ENCODE assay signal across 16 cellular contexts in the genomic region with DNA sequence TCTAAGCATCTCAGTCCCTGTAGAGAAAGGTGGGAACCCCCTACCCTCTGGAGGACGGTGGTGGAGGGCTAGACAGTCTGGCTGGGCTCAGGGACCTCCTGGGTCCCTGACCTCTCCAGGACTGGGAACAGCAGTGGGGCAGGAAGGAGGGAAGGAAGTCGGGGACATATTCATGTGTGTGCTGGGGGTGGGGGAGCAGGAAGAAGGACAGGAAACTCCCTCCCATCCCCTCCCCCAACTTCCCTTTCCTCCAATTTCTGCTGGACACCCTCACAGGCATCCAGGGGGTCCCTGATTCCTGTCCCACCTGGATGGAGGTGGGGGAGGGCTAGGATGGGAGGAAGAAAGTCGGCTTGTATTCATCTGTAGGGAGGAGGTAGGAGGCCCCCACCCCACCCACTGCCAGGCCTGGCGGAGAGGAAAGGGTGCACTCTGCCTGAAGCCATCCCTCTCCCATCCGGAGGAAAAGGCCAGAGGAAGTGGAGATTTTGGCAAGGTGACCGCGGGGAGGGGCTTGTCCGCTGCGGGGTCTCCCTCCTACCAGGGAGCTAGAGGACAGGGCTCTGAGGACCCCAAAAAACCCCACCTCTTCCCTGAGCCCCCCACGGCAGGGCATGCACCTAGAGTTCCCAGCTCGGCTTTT. TPM values are rescaled to one million over a fixed set of nuclear protein-coding genes. Genes with fewer than 3 reads are reported as not detected.
DNase-seq lines count a peak whose midpoint lies in the region; ATAC-seq, FAIRE-seq and TF ChIP-seq lines count a peak whose summit lies in the region.
"Had no signal": no experiment of that assay in that cellular context is flagged by ENCODE, and none has a peak within 500 bp of the region (broad histone marks: within the 10 kb centered on the region; RNA-seq: fewer than 3 reads in every experiment).

No MANE protein-coding gene starts in this region.

- H3K27ac ChIP-seq in CD4-positive, alpha-beta T cell (ENCODE audit: low read depth, low read length), result no peak overlapping the region
- H3K27ac ChIP-seq in astrocyte (ENCODE audit: low read depth, low read length), result no peak overlapping the region
- peak overlapping the region; percentile 88 for H3K27ac ChIP-seq in left ventricle myocardium inferior (replicated peaks)
- H3K27ac ChIP-seq in osteoblast (ENCODE audit: low read depth, low read length), result no peak overlapping the region
- H3K27ac ChIP-seq: testis had no signal

- CTCF ChIA-PET in CD4-positive, alpha-beta T cell (lab: Charles Lee), result no interaction called here

- H3K36me3 ChIP-seq in astrocyte (ENCODE audit: insufficient read depth, low read length) (no peaks in the 10 kb centered on the region), left ventricle myocardium inferior (no peaks in the 10 kb centered on the region), osteoblast (ENCODE audit: insufficient read depth, low read length) (no peaks in the 10 kb centered on the region)
- H3K36me3 ChIP-seq: BE2C had no signal

- peaks cover 18% of the 10 kb centered on the region for H3K4me1 Mint-ChIP-seq in CD4-positive, alpha-beta T cell (ENCODE audit: low read depth)
- peaks cover 2% of the 10 kb centered on the region for H3K4me1 Mint-ChIP-seq in astrocyte (ENCODE audit: low read depth, unreplicated experiment)
- peaks cover 18% of the 10 kb centered on the region for H3K4me1 Mint-ChIP-seq in activated T-cell treated with anti-CD3 and anti-CD28 coated beads, Interleukin-2, amount 50 U/mL, for 72 hours (ENCODE audit: low read depth)

- H3K4me3 ChIP-seq in astrocyte (ENCODE audit: insufficient read depth, low read depth, low read length) (no peak overlapping the region), left ventricle myocardium inferior (peak overlapping the region; percentile 67), osteoblast (ENCODE audit: insufficient read depth, low read length) (no peak overlapping the region)
- H3K4me3 ChIP-seq: testis had no signal

- H3K9me3 Mint-ChIP-seq in CD4-positive, alpha-beta T cell, result no peaks in the 10 kb centered on the region
- no peaks in the 10 kb centered on the region for H3K9me3 Mint-ChIP-seq in astrocyte (ENCODE audit: unreplicated experiment)
- no peaks in the 10 kb centered on the region for H3K9me3 Mint-ChIP-seq in activated T-cell treated with anti-CD3 and anti-CD28 coated beads, Interleukin-2, amount 50 U/mL, for 72 hours
- H3K9me3 Mint-ChIP-seq: natural killer cell treated with Interleukin-12 subunit alpha and Interleukin-12 subunit beta and Interleukin-15 and Interleukin-18, amount 100 ng/mL, for 72 hours had no signal

- H3K4me3 Mint-ChIP-seq in CD4-positive, alpha-beta T cell, result peak overlapping the region; percentile 46
- H3K4me3 Mint-ChIP-seq in astrocyte (ENCODE audit: unreplicated experiment), result peak overlapping the region; percentile 79
- no peak overlapping the region for H3K4me3 Mint-ChIP-seq in activated T-cell treated with anti-CD3 and anti-CD28 coated beads, Interleukin-2, amount 50 U/mL, for 72 hours
- H3K4me3 Mint-ChIP-seq: natural killer cell treated with Interleukin-12 subunit alpha and Interleukin-12 subunit beta and Interleukin-15 and Interleukin-18, amount 100 ng/mL, for 72 hours had no signal

- H4K20me1 ChIP-seq in astrocyte (ENCODE audit: insufficient read depth, low read length) (peaks cover 15% of the 10 kb centered on the region), osteoblast (ENCODE audit: insufficient read depth, low read length) (no peaks in the 10 kb centered on the region)

- H3K9me3 ChIP-seq in CD4-positive, alpha-beta T cell (ENCODE audit: control insufficient read depth, low read length), result no peaks in the 10 kb centered on the region
- H3K9me3 ChIP-seq in astrocyte (ENCODE audit: insufficient read depth, low read depth, low read length) (no peaks in the 10 kb centered on the region), left ventricle myocardium inferior (replicated peaks) (no peaks in the 10 kb centered on the region), osteoblast (ENCODE audit: low read depth, low read length) (no peaks in the 10 kb centered on the region)
- H3K9me3 ChIP-seq: BE2C, testis had no signal

- no peak overlapping the region for H2AFZ ChIP-seq in astrocyte (ENCODE audit: low read depth, low read length)
- no peak overlapping the region for H2AFZ ChIP-seq in osteoblast (ENCODE audit: low read length)

- no peak overlapping the region for H3K9ac ChIP-seq in astrocyte (ENCODE audit: low read length)

- H3K79me2 ChIP-seq in astrocyte (ENCODE audit: insufficient read depth, low read length) (no peaks in the 10 kb centered on the region), osteoblast (ENCODE audit: insufficient read depth, low read length) (no peaks in the 10 kb centered on the region)

- ATAC-seq in CD4-positive, alpha-beta T cell (ENCODE audit: poor library complexity), result no peak
- ATAC-seq in GM18861 (IDR thresholded peaks at IDR 0.05; ENCODE audit: unreplicated experiment), result no peak
- no peak for ATAC-seq in activated T-cell treated with anti-CD3 and anti-CD28 coated beads, Interleukin-2, amount 50 U/mL, for 72 hours (replicated peaks in 1 of 2)

- peaks cover 10% of the 10 kb centered on the region for H3K4me1 ChIP-seq in astrocyte (ENCODE audit: insufficient read depth, low read length)
- peaks cover 31% of the 10 kb centered on the region for H3K4me1 ChIP-seq in left ventricle myocardium inferior
- no peaks in the 10 kb centered on the region for H3K4me1 ChIP-seq in osteoblast (ENCODE audit: insufficient read depth, low read length)
- H3K4me1 ChIP-seq: testis had no signal

- H3K4me2 ChIP-seq in astrocyte (ENCODE audit: low read length), result peak overlapping the region; percentile 80
- no peak overlapping the region for H3K4me2 ChIP-seq in osteoblast (ENCODE audit: insufficient read depth, low read length)

- no peak overlapping the region for H3K27ac Mint-ChIP-seq in CD4-positive, alpha-beta T cell
- H3K27ac Mint-ChIP-seq in astrocyte (ENCODE audit: unreplicated experiment), result no peak overlapping the region
- no peak overlapping the region for H3K27ac Mint-ChIP-seq in activated T-cell treated with anti-CD3 and anti-CD28 coated beads, Interleukin-2, amount 50 U/mL, for 72 hours
- H3K27ac Mint-ChIP-seq: natural killer cell treated with Interleukin-12 subunit alpha and Interleukin-12 subunit beta and Interleukin-15 and Interleukin-18, amount 100 ng/mL, for 72 hours had no signal

- TF ChIP-seq CTCF in CD4-positive, alpha-beta T cell (IDR thresholded peaks at IDR 0.05), result no peak
- TF ChIP-seq CTCF in astrocyte (IDR thresholded peaks at IDR 0.05; ENCODE audit: insufficient read depth, low read depth, low read length), result no peak
- TF ChIP-seq CTCF in left ventricle myocardium inferior (IDR thresholded peaks at IDR 0.05; ENCODE audit: borderline replicate concordance), result no peak
- no peak for TF ChIP-seq CTCF in osteoblast (IDR thresholded peaks at IDR 0.05; ENCODE audit: extremely low read depth, low read depth, low read length)

- in situ Hi-C loops in ACHN (cut with HindIII; ENCODE audit: low pct_ligation_motif_present, low pct_unique_long_range_greater_than_20kb, low sequenced_read_pairs), result no loop called here

- no peak for DNase-seq in CD4-positive, alpha-beta T cell
- no peak for DNase-seq in astrocyte (ENCODE audit: low read depth)
- peak; percentile 41 for DNase-seq in left ventricle myocardium inferior
- DNase-seq in osteoblast (ENCODE audit: insufficient read length, low spot score, missing footprints), result peak; percentile 69
- DNase-seq in ACHN, result no peak
- no peak for DNase-seq in activated T-cell treated with anti-CD3 and anti-CD28 coated beads for 4 hours
- no peak for DNase-seq in activated T-cell treated with anti-CD3 and anti-CD28 coated beads, Interleukin-2, amount 50 U/mL, for 72 hours
- DNase-seq: activated gamma-delta T cell treated with Interleukin-2 at 50 U/mL for 16 hours; BE2C; effector CD8-positive, alpha-beta T cell; NCI-H1694 treated with DMSO at 0.1 percent for 48 hours; NCI-H446; testis had no signal

- no peaks in the 10 kb centered on the region for H3K36me3 Mint-ChIP-seq in CD4-positive, alpha-beta T cell (ENCODE audit: low read depth)
- peaks cover 11% of the 10 kb centered on the region for H3K36me3 Mint-ChIP-seq in astrocyte (ENCODE audit: low read depth, unreplicated experiment)
- H3K36me3 Mint-ChIP-seq in activated T-cell treated with anti-CD3 and anti-CD28 coated beads, Interleukin-2, amount 50 U/mL, for 72 hours (ENCODE audit: insufficient read depth in 2 of 2), result peaks cover 1% of the 10 kb centered on the region in 2 donors
- H3K36me3 Mint-ChIP-seq: natural killer cell treated with Interleukin-12 subunit alpha and Interleukin-12 subunit beta and Interleukin-15 and Interleukin-18, amount 100 ng/mL, for 72 hours had no signal

- peaks cover 66% of the 10 kb centered on the region for H3K27me3 ChIP-seq in CD4-positive, alpha-beta T cell (ENCODE audit: control insufficient read depth, insufficient read depth, low read length)
- H3K27me3 ChIP-seq in astrocyte (ENCODE audit: insufficient read depth, low read length), result peaks cover 12% of the 10 kb centered on the region
- peaks cover 95% of the 10 kb centered on the region for H3K27me3 ChIP-seq in left ventricle myocardium inferior (ENCODE audit: low read depth)
- H3K27me3 ChIP-seq in osteoblast (ENCODE audit: insufficient read depth, low read length), result peaks cover 48% of the 10 kb centered on the region
- H3K27me3 ChIP-seq: testis had no signal

- FAIRE-seq in astrocyte (lab: Jason Lieb, UNC), result no peak

- intact Hi-C loops in CD4-positive, alpha-beta T cell (cut with DNase I, micrococcal nuclease), result no loop called here
- intact Hi-C loops in left ventricle myocardium inferior (cut with micrococcal nuclease), result no loop called here

- POLR2A ChIA-PET in CD4-positive, alpha-beta T cell (lab: Charles Lee), result no interaction called here

- H3K27me3 Mint-ChIP-seq in CD4-positive, alpha-beta T cell, result peaks cover 85% of the 10 kb centered on the region
- H3K27me3 Mint-ChIP-seq in astrocyte (ENCODE audit: low read depth, unreplicated experiment), result peaks cover 25% of the 10 kb centered on the region
- peaks cover 77% of the 10 kb centered on the region for H3K27me3 Mint-ChIP-seq in activated T-cell treated with anti-CD3 and anti-CD28 coated beads, Interleukin-2, amount 50 U/mL, for 72 hours (ENCODE audit: low read depth)

RNA-seq across cellular contexts. Expression of gene NOVA2, which starts 2.3 kb away (rescaled TPM):
- total RNA-seq in CD4-positive, alpha-beta T cell, result not detected
- total RNA-seq in astrocyte (10.7 and 11.1 TPM in 2 replicates), left ventricle myocardium inferior (5.0 TPM), osteoblast (not detected in 2 replicates)
- total RNA-seq in activated T-cell treated with anti-CD3 and anti-CD28 coated beads, Interleukin-2, amount 50 U/mL, for 72 hours, result under 1 TPM; 0.38 to 0.58 TPM
- total RNA-seq: bronchial epithelial cell; natural killer cell treated with Interleukin-12 subunit alpha and Interleukin-12 subunit beta and Interleukin-15 and Interleukin-18, amount 100 ng/mL, for 72 hours had no signal

RNA-seq across cellular contexts. Expression of gene CCDC61, which starts 23.9 kb away (rescaled TPM):
- total RNA-seq in CD4-positive, alpha-beta T cell, result 1 to 10 TPM; 4.9 to 6.6 TPM
- total RNA-seq in astrocyte, result 6.6 and 6.7 TPM in 2 replicates
- total RNA-seq in left ventricle myocardium inferior, result 8.7 TPM
- total RNA-seq in osteoblast, result 3.6 and 5.9 TPM in 2 replicates
- total RNA-seq in activated T-cell treated with anti-CD3 and anti-CD28 coated beads, Interleukin-2, amount 50 U/mL, for 72 hours, result 10 to 100 TPM; 21.8 to 22.0 TPM

RNA-seq across cellular contexts. Expression of gene PGLYRP1, which starts 51.5 kb away (rescaled TPM):
- total RNA-seq in CD4-positive, alpha-beta T cell, result not detected
- not detected in 2 replicates for total RNA-seq in astrocyte
- total RNA-seq in left ventricle myocardium inferior, result not detected
- total RNA-seq in osteoblast, result not detected in 2 replicates
- total RNA-seq in activated T-cell treated with anti-CD3 and anti-CD28 coated beads, Interleukin-2, amount 50 U/mL, for 72 hours, result not detected
- total RNA-seq: bronchial epithelial cell; natural killer cell treated with Interleukin-12 subunit alpha and Interleukin-12 subunit beta and Interleukin-15 and Interleukin-18, amount 100 ng/mL, for 72 hours; testis had no signal

RNA-seq across cellular contexts. Expression of gene NANOS2, which starts 56.8 kb away (rescaled TPM):
- total RNA-seq in CD4-positive, alpha-beta T cell, result not detected
- not detected in 2 replicates for total RNA-seq in astrocyte
- not detected for total RNA-seq in left ventricle myocardium inferior
- total RNA-seq in osteoblast, result not detected in 2 replicates
- not detected for total RNA-seq in activated T-cell treated with anti-CD3 and anti-CD28 coated beads, Interleukin-2, amount 50 U/mL, for 72 hours
- total RNA-seq: bronchial epithelial cell; natural killer cell treated with Interleukin-12 subunit alpha and Interleukin-12 subunit beta and Interleukin-15 and Interleukin-18, amount 100 ng/mL, for 72 hours had no signal

Comparison
In these comparisons a context has a peak if more than half of its experiments do, and no peak if none do; other contexts are left out.
1. DNase-seq: peak in left ventricle myocardium inferior (single experiment) and osteoblast (single experiment); none in CD4-positive, alpha-beta T cell (0 of 10), astrocyte (single experiment), ACHN (single experiment), activated T-cell treated with anti-CD3 and anti-CD28 coated beads for 4 hours (single experiment) and activated T-cell treated with anti-CD3 and anti-CD28 coated beads, Interleukin-2, amount 50 U/mL, for 72 hours (0 of 2).
2. H3K4me3 Mint-ChIP-seq: peak in CD4-positive, alpha-beta T cell (single experiment) and astrocyte (single experiment); none in activated T-cell treated with anti-CD3 and anti-CD28 coated beads, Interleukin-2, amount 50 U/mL, for 72 hours (0 of 2).